In the genomic region with DNA sequence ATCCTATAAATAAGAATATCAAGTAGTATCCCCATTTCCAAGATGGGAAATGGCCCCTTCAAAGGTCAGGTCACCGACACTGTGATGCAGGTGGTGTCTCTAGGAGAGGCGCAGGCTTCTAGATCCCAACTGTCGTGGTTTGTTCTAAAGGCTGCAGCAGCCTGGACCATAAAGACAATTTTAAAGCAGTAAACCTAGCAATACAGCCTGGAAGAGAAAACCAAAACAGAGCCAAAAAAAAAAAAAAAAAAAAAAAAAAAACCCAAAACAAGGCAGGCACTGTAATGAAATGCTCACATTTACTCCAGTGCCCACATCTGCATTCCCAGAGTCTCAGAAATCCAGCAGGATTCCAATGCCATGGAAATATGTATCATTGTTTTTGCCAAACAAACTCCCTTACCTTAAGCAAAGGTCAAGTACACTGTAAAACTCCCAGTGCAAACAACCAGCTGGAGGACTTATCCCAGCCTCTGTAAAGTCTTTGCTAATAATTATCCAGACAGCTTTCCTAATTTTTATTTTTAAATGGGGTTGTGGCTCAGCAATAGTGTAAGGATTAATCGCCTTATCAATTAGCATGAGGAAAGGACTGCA, we compare ENCODE assay signal across 8 cellular contexts.
DNase-seq lines count a peak whose midpoint lies in the region; ATAC-seq and TF ChIP-seq lines count a peak whose summit lies in the region.

No MANE protein-coding gene starts in this region.

- peak overlapping the region; percentile 90 for H3K27ac Mint-ChIP-seq in CD8-positive, alpha-beta T cell

- H3K36me3 Mint-ChIP-seq in CD8-positive, alpha-beta T cell, result no peaks in the 10 kb centered on the region

- TF ChIP-seq EP300 in ovary (IDR thresholded peaks at IDR 0.05), result no peak

- H3K27ac ChIP-seq in CD8-positive, alpha-beta T cell (ENCODE audit: low read depth, low read length), result no peak overlapping the region
- peak overlapping the region; percentile 75 to 95 (median 94) for H3K27ac ChIP-seq in esophagus squamous epithelium
- H3K27ac ChIP-seq in ovary, result peak overlapping the region; percentile 78 to 84

- H3K36me3 ChIP-seq in CD8-positive, alpha-beta T cell (ENCODE audit: insufficient read depth, low read length), result no peaks in the 10 kb centered on the region
- H3K36me3 ChIP-seq in esophagus squamous epithelium, result no peaks in the 10 kb centered on the region
- H3K36me3 ChIP-seq in ovary, result no peaks in the 10 kb centered on the region

- TF ChIP-seq CTCF in CD8-positive, alpha-beta T cell (IDR thresholded peaks at IDR 0.05), result no peak
- TF ChIP-seq CTCF in esophagus squamous epithelium (IDR thresholded peaks at IDR 0.05), result no peak
- TF ChIP-seq CTCF in ovary (IDR thresholded peaks at IDR 0.05), result no peak

- CTCF ChIA-PET in CD8-positive, alpha-beta T cell (lab: Charles Lee), result interaction anchor here (0.8 to 1.4 kb wide), 2 partner anchors 10 to 26 kb away, joined by 3 read pairs; no protein-coding TSS in a partner anchor

- POLR2A ChIA-PET in CD8-positive, alpha-beta T cell (lab: Charles Lee), result interaction anchor here (0.9 to 1.3 kb wide), 2 partner anchors 11 to 37 kb away, joined by 3 read pairs; no protein-coding TSS in a partner anchor

- no peak for DNase-seq in CD8-positive, alpha-beta T cell
- DNase-seq in NCI-H69 (lab: John Stamatoyannopoulos, UW), result peak; percentile 31
- DNase-seq in esophagus squamous epithelium (lab: John Stamatoyannopoulos, UW), result no peak
- DNase-seq in ovary, result peak in 1 of 5 donors; percentile 24

- no peaks in the 10 kb centered on the region for H3K9me3 Mint-ChIP-seq in CD8-positive, alpha-beta T cell

- 39 to 71% methylated on average over 4 of the region's 4 CpGs for WGBS in esophagus squamous epithelium, 2 donors
- WGBS in ovary, 3 donors, result 27 to 33% (median 28%) methylated on average over 4 of the region's 4 CpGs

- ATAC-seq in CD8-positive, alpha-beta T cell, result no peak
- ATAC-seq in GM18511 (IDR thresholded peaks at IDR 0.05; ENCODE audit: unreplicated experiment), result no peak
- ATAC-seq in GM18909 (IDR thresholded peaks at IDR 0.05; ENCODE audit: poor library complexity, unreplicated experiment), result no peak
- ATAC-seq in GM19035 (IDR thresholded peaks at IDR 0.05; ENCODE audit: unreplicated experiment), result no peak
- ATAC-seq in HG02610 (IDR thresholded peaks at IDR 0.05; ENCODE audit: unreplicated experiment), result no peak

- no peak for TF ChIP-seq POLR2A in esophagus squamous epithelium (IDR thresholded peaks at IDR 0.05)
- TF ChIP-seq POLR2A in ovary (IDR thresholded peaks at IDR 0.05), result no peak

- peaks cover 27% of the 10 kb centered on the region for H3K4me1 ChIP-seq in CD8-positive, alpha-beta T cell (ENCODE audit: insufficient read depth, low read length)
- H3K4me1 ChIP-seq in esophagus squamous epithelium, result peaks cover 26 to 77% (median 32%) of the 10 kb centered on the region in 3 donors
- peaks cover 8% of the 10 kb centered on the region for H3K4me1 ChIP-seq in ovary (ENCODE audit: insufficient read depth)

- no peaks in the 10 kb centered on the region for H3K9me3 ChIP-seq in CD8-positive, alpha-beta T cell (ENCODE audit: low read length)
- no peaks in the 10 kb centered on the region for H3K9me3 ChIP-seq in esophagus squamous epithelium
- H3K9me3 ChIP-seq in ovary, result no peaks in the 10 kb centered on the region

- H3K27me3 ChIP-seq in CD8-positive, alpha-beta T cell (ENCODE audit: insufficient read depth, low read length), result no peaks in the 10 kb centered on the region
- no peaks in the 10 kb centered on the region for H3K27me3 ChIP-seq in esophagus squamous epithelium
- no peaks in the 10 kb centered on the region for H3K27me3 ChIP-seq in ovary

- H3K4me1 Mint-ChIP-seq in CD8-positive, alpha-beta T cell (ENCODE audit: low read depth), result peaks cover 33% of the 10 kb centered on the region

- no peaks in the 10 kb centered on the region for H3K27me3 Mint-ChIP-seq in CD8-positive, alpha-beta T cell (ENCODE audit: low read depth)

- no peak overlapping the region for H3K4me3 ChIP-seq in CD8-positive, alpha-beta T cell (ENCODE audit: low read depth, low read length)
- H3K4me3 ChIP-seq in esophagus squamous epithelium, result peak overlapping the region in 2 of 4 donors; percentile 31 to 60
- H3K4me3 ChIP-seq in ovary, result no peak overlapping the region

- intact Hi-C loops in CD8-positive, alpha-beta T cell (cut with DNase I, micrococcal nuclease), result loop anchor here (2.0 to 10.0 kb wide), 15 partner anchors 55 to 1645 kb away; partner anchors contain the start of genes BPHL (in 2 of the 2), CDYL (in 2 of the 2), ECI2 (in 2 of the 2) and PSMG4 (in 2 of the 2)
- intact Hi-C loops in esophagus squamous epithelium (cut with DNase I), result no loop called here
- intact Hi-C loops in ovary (cut with DNase I), result loop anchor here in 1 of 4 donors (5.0 kb wide), 1 partner anchor 1670 kb away; no protein-coding TSS in a partner anchor

- H3K4me3 Mint-ChIP-seq in CD8-positive, alpha-beta T cell, result peak overlapping the region; percentile 81
